Comparison of ENCODE assay signal across 18 cellular contexts in the genomic region with DNA sequence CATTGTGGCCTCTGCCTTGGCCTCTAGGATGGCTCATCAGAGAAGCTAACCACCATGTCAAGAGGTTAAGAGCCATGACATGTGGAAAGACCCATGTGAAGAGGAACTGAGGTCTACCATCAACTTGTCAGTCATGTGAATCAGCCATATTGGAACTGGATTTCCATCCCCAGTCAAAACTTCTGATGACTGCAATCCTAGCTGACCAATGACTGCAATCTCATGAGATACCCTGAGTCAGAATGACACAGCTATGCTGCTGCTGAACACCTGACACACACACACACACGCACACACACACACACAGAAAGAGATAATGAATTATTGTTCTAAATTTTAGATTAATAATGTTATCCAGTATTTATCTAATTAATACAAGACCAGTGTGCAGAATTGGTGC.
A peak's percentile ranks its signal among the peaks of the same experiment; 100 is the strongest.
DNase-seq lines count a peak whose midpoint lies in the region; ATAC-seq and TF ChIP-seq lines count a peak whose summit lies in the region.
"Had no signal": no experiment of that assay in that cellular context is flagged by ENCODE, and none has a peak within 500 bp of the region (broad histone marks: within the 10 kb centered on the region; RNA-seq: fewer than 3 reads in every experiment).

No MANE protein-coding gene starts in this region.

- H3K27me3 Mint-ChIP-seq in activated CD4-positive, alpha-beta T cell treated with anti-CD3 and anti-CD28 coated beads for 36 hours, result peaks cover 4% of the 10 kb centered on the region
- no peaks in the 10 kb centered on the region for H3K27me3 Mint-ChIP-seq in activated CD4-positive, alpha-beta T cell treated with anti-CD3 and anti-CD28 coated beads, Interleukin-2, amount 10 ng/mL, durations not matched to agents 24 days and 14 days
- H3K27me3 Mint-ChIP-seq: CD4-positive, alpha-beta memory T cell had no signal

- POLR2A ChIA-PET in activated CD4-positive, alpha-beta T cell treated with anti-CD3 and anti-CD28 coated beads for 36 hours (lab: Charles Lee), result no interaction called here

- H3K36me3 ChIP-seq in brain microvascular endothelial cell (replicated peaks), result no peaks in the 10 kb centered on the region
- H3K36me3 ChIP-seq: BLaER1 had no signal

- intact Hi-C loops in activated CD4-positive, alpha-beta T cell treated with anti-CD3 and anti-CD28 coated beads for 36 hours (cut with DNase I, micrococcal nuclease), result no loop called here
- intact Hi-C loops in activated CD4-positive, alpha-beta T cell treated with anti-CD3 and anti-CD28 coated beads, Interleukin-2, amount 10 ng/mL, durations not matched to agents 24 days and 14 days (cut with micrococcal nuclease), result no loop called here

- H3K9me3 Mint-ChIP-seq in activated CD4-positive, alpha-beta T cell treated with anti-CD3 and anti-CD28 coated beads for 36 hours (ENCODE audit: low read depth), result no peaks in the 10 kb centered on the region
- no peaks in the 10 kb centered on the region for H3K9me3 Mint-ChIP-seq in activated CD4-positive, alpha-beta T cell treated with anti-CD3 and anti-CD28 coated beads, Interleukin-2, amount 10 ng/mL, durations not matched to agents 24 days and 14 days

- H3K27ac Mint-ChIP-seq in activated CD4-positive, alpha-beta T cell treated with anti-CD3 and anti-CD28 coated beads for 36 hours, result no peak overlapping the region
- no peak overlapping the region for H3K27ac Mint-ChIP-seq in activated CD4-positive, alpha-beta T cell treated with anti-CD3 and anti-CD28 coated beads, Interleukin-2, amount 10 ng/mL, durations not matched to agents 24 days and 14 days
- H3K27ac Mint-ChIP-seq: CD14-positive monocyte; CD4-positive, alpha-beta memory T cell; HFFc6 had no signal

- TF ChIP-seq CTCF in brain microvascular endothelial cell (IDR thresholded peaks at IDR 0.05; ENCODE audit: low read depth, low read length, missing control alignments), result no peak

- no peaks in the 10 kb centered on the region for H3K4me1 Mint-ChIP-seq in activated CD4-positive, alpha-beta T cell treated with anti-CD3 and anti-CD28 coated beads for 36 hours
- H3K4me1 Mint-ChIP-seq in activated CD4-positive, alpha-beta T cell treated with anti-CD3 and anti-CD28 coated beads, Interleukin-2, amount 10 ng/mL, durations not matched to agents 24 days and 14 days, result no peaks in the 10 kb centered on the region
- H3K4me1 Mint-ChIP-seq: CD14-positive monocyte; CD4-positive, alpha-beta memory T cell had no signal

- no peaks in the 10 kb centered on the region for H3K36me3 Mint-ChIP-seq in activated CD4-positive, alpha-beta T cell treated with anti-CD3 and anti-CD28 coated beads for 36 hours (ENCODE audit: low read depth)
- no peaks in the 10 kb centered on the region for H3K36me3 Mint-ChIP-seq in activated CD4-positive, alpha-beta T cell treated with anti-CD3 and anti-CD28 coated beads, Interleukin-2, amount 10 ng/mL, durations not matched to agents 24 days and 14 days (ENCODE audit: low read depth)
- H3K36me3 Mint-ChIP-seq: CD14-positive monocyte; CD4-positive, alpha-beta memory T cell had no signal

- in situ Hi-C loops in brain microvascular endothelial cell (cut with HindIII; ENCODE audit: low pct_ligation_motif_present, low sequenced_read_pairs), result no loop called here

- CTCF ChIA-PET in activated CD4-positive, alpha-beta T cell treated with anti-CD3 and anti-CD28 coated beads for 36 hours (lab: Charles Lee), result no interaction called here

- H3K4me3 ChIP-seq in brain microvascular endothelial cell (ENCODE audit: low read depth, low read length), result no peak overlapping the region
- H3K4me3 ChIP-seq: BLaER1 had no signal

- H3K27me3 ChIP-seq in brain microvascular endothelial cell (replicated peaks), result no peaks in the 10 kb centered on the region
- H3K27me3 ChIP-seq: BLaER1 had no signal

- H3K27ac ChIP-seq in epithelial cell of prostate, result peak overlapping the region; percentile 15
- H3K27ac ChIP-seq in brain microvascular endothelial cell, result no peak overlapping the region
- H3K27ac ChIP-seq: 22Rv1, BLaER1 had no signal

- peak; percentile 19 for ATAC-seq in activated CD4-positive, alpha-beta T cell treated with anti-CD3 and anti-CD28 coated beads for 36 hours
- ATAC-seq in HG02938 (IDR thresholded peaks at IDR 0.05; ENCODE audit: unreplicated experiment), result no peak
- ATAC-seq: HCT116 had no signal

- DNase-seq in activated CD4-positive, alpha-beta T cell treated with anti-CD3 and anti-CD28 coated beads for 36 hours, result no peak
- DNase-seq in activated CD4-positive, alpha-beta T cell treated with anti-CD3 and anti-CD28 coated beads, Interleukin-2, amount 10 ng/mL, durations not matched to agents 24 days and 14 days, result no peak
- no peak for DNase-seq in epithelial cell of prostate (ENCODE audit: low read depth, low spot score)
- peak; percentile 46 for DNase-seq in kidney tubule cell (ENCODE audit: low spot score)
- no peak for DNase-seq in middle frontal gyrus (ENCODE audit: extremely low spot score, low spot score)
- no peak for DNase-seq in brain microvascular endothelial cell
- DNase-seq: CD4-positive, alpha-beta memory T cell; DMS153; DMS79; GDM1; GOT3; H7; HFFc6 had no signal

- H3K4me3 Mint-ChIP-seq in activated CD4-positive, alpha-beta T cell treated with anti-CD3 and anti-CD28 coated beads for 36 hours, result no peak overlapping the region
- no peak overlapping the region for H3K4me3 Mint-ChIP-seq in activated CD4-positive, alpha-beta T cell treated with anti-CD3 and anti-CD28 coated beads, Interleukin-2, amount 10 ng/mL, durations not matched to agents 24 days and 14 days
- H3K4me3 Mint-ChIP-seq: CD14-positive monocyte; CD4-positive, alpha-beta memory T cell; HFFc6 had no signal
